ENCODE assay signal across 8 cellular contexts in genomic region chr17:81517339-81518112, GRCh38. TPM values are rescaled to one million over a fixed set of nuclear protein-coding genes. Genes with fewer than 3 reads are reported as not detected.
DNase-seq lines count a peak whose midpoint lies in the region; ATAC-seq lines count a peak whose summit lies in the region.

No MANE protein-coding gene starts in this region.

- peak overlapping the region; percentile 98 for H3K27ac ChIP-seq in muscle layer of colon (ENCODE audit: low read depth, low read length)

- H3K4me3 ChIP-seq in adipocyte (ENCODE audit: low read length) (no peak overlapping the region), muscle layer of colon (ENCODE audit: low read depth in 1 of 2, low read length in 2 of 2) (peak overlapping the region; percentile 1 to 91)

- intact Hi-C loops in Right ventricle myocardium inferior (cut with DNase I) = loop anchor here (5.0 kb wide), 1 partner anchor 35 kb away; the partner anchor contains the start of gene FAAP100
- intact Hi-C loops in cardiac septum (cut with DNase I) = no loop called here

- peak overlapping the region; percentile 78 for H3K9ac ChIP-seq in adipocyte (ENCODE audit: low read length)
- peak overlapping the region; percentile 42 for H3K9ac ChIP-seq in muscle layer of colon (ENCODE audit: low read length)

- H3K9me3 ChIP-seq in adipocyte (ENCODE audit: control insufficient read depth, low read length) (no peaks in the 10 kb centered on the region), muscle layer of colon (ENCODE audit: low read length) (no peaks in the 10 kb centered on the region)

- peaks cover 41% of the 10 kb centered on the region for H3K4me1 ChIP-seq in adipocyte (ENCODE audit: control insufficient read depth, insufficient read depth, low read length)
- H3K4me1 ChIP-seq in muscle layer of colon (ENCODE audit: insufficient read depth, low read length) = peaks cover 29% of the 10 kb centered on the region

- DNase-seq in Right ventricle myocardium inferior (ENCODE audit: missing footprints) (peak; percentile 49), cardiac septum (ENCODE audit: low spot score) (no peak), adipocyte (ENCODE audit: low read depth) (peak; percentile 48), SW480 (ENCODE audit: low spot score) (no peak), epidermal melanocyte (ENCODE audit: insufficient read length, low spot score) (no peak), midbrain (lab: John Stamatoyannopoulos, UW) (no peak)

- no peaks in the 10 kb centered on the region for H3K27me3 ChIP-seq in adipocyte (replicated peaks; ENCODE audit: control insufficient read depth, insufficient read depth, low read length)
- H3K27me3 ChIP-seq in muscle layer of colon (ENCODE audit: control insufficient read depth in 1 of 2, insufficient read depth in 2 of 2, low read length in 2 of 2) = peaks cover 0 to 5% of the 10 kb centered on the region in 2 donors

- H3K36me3 ChIP-seq in adipocyte (ENCODE audit: control insufficient read depth, insufficient read depth, low read length, severe bottlenecking) = no peaks in the 10 kb centered on the region
- H3K36me3 ChIP-seq in muscle layer of colon (ENCODE audit: insufficient read depth, low read length) = no peaks in the 10 kb centered on the region

- no peak for ATAC-seq in Right ventricle myocardium inferior
- peak; percentile 25 for ATAC-seq in HG03432 (IDR thresholded peaks at IDR 0.05; ENCODE audit: unreplicated experiment)

RNA-seq across cellular contexts. Expression of gene ACTG1, which starts 4.9 kb away (rescaled TPM):
- 468 TPM for total RNA-seq in Right ventricle myocardium inferior
- total RNA-seq in cardiac septum = 634 TPM

RNA-seq across cellular contexts. Expression of gene FSCN2, which starts 10.7 kb away (rescaled TPM):
- total RNA-seq in Right ventricle myocardium inferior (0.19 TPM), cardiac septum (1.1 TPM)

RNA-seq across cellular contexts. Expression of gene FAAP100, which starts 34.6 kb away (rescaled TPM):
- total RNA-seq in Right ventricle myocardium inferior (14.8 TPM), cardiac septum (13.6 TPM)

Comparison
In these comparisons a context has a peak if more than half of its experiments do, and no peak if none do; other contexts are left out.
1. DNase-seq: peak in Right ventricle myocardium inferior (single experiment) and adipocyte (single experiment); none in cardiac septum (single experiment), SW480 (single experiment), epidermal melanocyte (single experiment) and midbrain (single experiment).